16 cellular contexts compared by ENCODE assay signal in genomic region chr7:129655801-129656200, GRCh38. TPM values are rescaled to one million over a fixed set of nuclear protein-coding genes. Genes with fewer than 3 reads are reported as not detected.
DNase-seq lines count a peak whose midpoint lies in the region; ATAC-seq, FAIRE-seq and TF ChIP-seq lines count a peak whose summit lies in the region.
"Had no signal": no experiment of that assay in that cellular context is flagged by ENCODE, and none has a peak within 500 bp of the region (broad histone marks: within the 10 kb centered on the region; RNA-seq: fewer than 3 reads in every experiment).

No MANE protein-coding gene starts in this region.

- no peaks in the 10 kb centered on the region for H3F3A ChIP-seq in GM23338 (replicated peaks; ENCODE audit: low read depth)

- H3K4me1 ChIP-seq in GM23338 (ENCODE audit: insufficient read depth) = peaks cover 7% of the 10 kb centered on the region
- H3K4me1 ChIP-seq: BE2C had no signal

- peak overlapping the region; percentile 43; the same call in 1 of the 2 replicates for H3K4me2 ChIP-seq in GM23338

- no peak overlapping the region for H3K4me3 ChIP-seq in GM23338

- CTCF ChIA-PET in activated B cell treated with CpG ODN at 0.5 μM for 24 hours (lab: Charles Lee) = interaction anchor here (0.6 to 1.2 kb wide), 3 partner anchors 9 to 239 kb away, joined by 3 to 4 read pairs (median 4); no protein-coding TSS in a partner anchor
- CTCF ChIA-PET in MCF 10A (lab: Yijun Ruan, JAX) = interaction anchor here (0.5 to 3.5 kb wide), 8 partner anchors 9 to 751 kb away, joined by 3 to 15 read pairs (median 4); no protein-coding TSS in a partner anchor

- DNase-seq in GM23338 (ENCODE audit: low spot score) (no peak), activated B cell treated with CpG ODN at 0.5 μM for 24 hours (no peak), naive B cell (peak; percentile 28), D721Med (ENCODE audit: insufficient read length, low spot score) (no peak), MCF 10A (ENCODE audit: unreplicated experiment) (no peak), NCI-H748 (lab: John Stamatoyannopoulos, UW; ENCODE audit: unreplicated experiment) (no peak), cerebellar nuclear complex (lab: John Stamatoyannopoulos, UW) (no peak)
- DNase-seq: BE2C; CD8-positive, alpha-beta T cell; COR-L47; DND-41; GDM1; GOT3; H9; IMR-90 had no signal

- no TSS peak for BruUV-seq in MCF 10A (replicated peaks; lab: Mats Ljungman, UMichigan)

- peaks cover 53% of the 10 kb centered on the region for H3K79me2 ChIP-seq in GM23338 (replicated peaks; ENCODE audit: insufficient read depth)

- H3K9me3 Mint-ChIP-seq in GM23338 (peaks cover 25% of the 10 kb centered on the region), activated B cell treated with CpG ODN at 0.5 μM for 24 hours (no peaks in the 10 kb centered on the region), naive B cell (peaks cover 0 to 10% (median 6%) of the 10 kb centered on the region in 7 donors), MCF 10A (ENCODE audit: unreplicated experiment) (no peaks in the 10 kb centered on the region)
- H3K9me3 Mint-ChIP-seq: CD8-positive, alpha-beta T cell had no signal

- intact Hi-C loops in activated B cell treated with CpG ODN at 0.5 μM for 24 hours (cut with micrococcal nuclease) (no loop called here), MCF 10A (cut with micrococcal nuclease) (no loop called here)

- H3K4me1 Mint-ChIP-seq in GM23338 (peaks cover 16% of the 10 kb centered on the region), activated B cell treated with CpG ODN at 0.5 μM for 24 hours (peaks cover 43% of the 10 kb centered on the region), naive B cell (peaks cover 20 to 37% (median 35%) of the 10 kb centered on the region in 3 donors), MCF 10A (ENCODE audit: insufficient read depth, unreplicated experiment) (peaks cover 9% of the 10 kb centered on the region)

- peaks cover 28% of the 10 kb centered on the region for H3K36me3 ChIP-seq in GM23338 (ENCODE audit: insufficient read depth)

- no peaks in the 10 kb centered on the region for H3K9me2 ChIP-seq in GM23338 (ENCODE audit: insufficient read depth)

- H3K4me3 Mint-ChIP-seq in GM23338 (no peak overlapping the region), activated B cell treated with CpG ODN at 0.5 μM for 24 hours (peak overlapping the region; percentile 53), naive B cell (peak overlapping the region in 6 of 8 donors; percentile 61 to 87 (median 70)), MCF 10A (ENCODE audit: unreplicated experiment) (no peak overlapping the region)
- H3K4me3 Mint-ChIP-seq: CD8-positive, alpha-beta T cell; H9 had no signal

- H3K27me3 Mint-ChIP-seq in GM23338 (ENCODE audit: insufficient read depth, low read depth, poor library complexity) (no peaks in the 10 kb centered on the region), activated B cell treated with CpG ODN at 0.5 μM for 24 hours (no peaks in the 10 kb centered on the region), naive B cell (no peaks in the 10 kb centered on the region), MCF 10A (ENCODE audit: insufficient read depth, unreplicated experiment) (no peaks in the 10 kb centered on the region)

- H2AFZ ChIP-seq in GM23338 = no peak overlapping the region

- H3K27me3 ChIP-seq in GM23338 (ENCODE audit: insufficient read depth) = no peaks in the 10 kb centered on the region
- H3K27me3 ChIP-seq: BE2C had no signal

- ATAC-seq in GM23338 (no peak), activated B cell treated with CpG ODN at 0.5 μM for 24 hours (ENCODE audit: low read depth) (peak; percentile 79), naive B cell (ENCODE audit: low read depth in 2 of 2) (peak; percentile 80 to 85)
- ATAC-seq: CD8-positive, alpha-beta T cell had no signal

- no peak for TF ChIP-seq CTCF in GM23338 (conservative IDR thresholded peaks at IDR 0.05; ENCODE audit: low read depth in 2 of 2)
- no peak for TF ChIP-seq CTCF in activated B cell treated with CpG ODN at 0.5 μM for 24 hours (IDR thresholded peaks at IDR 0.05)
- no peak for TF ChIP-seq CTCF in D721Med (IDR thresholded peaks at IDR 0.05; ENCODE audit: insufficient read depth, missing control alignments)
- TF ChIP-seq CTCF in MCF 10A (IDR thresholded peaks at IDR 0.05; ENCODE audit: unreplicated experiment) = no peak

- H4K20me1 ChIP-seq in GM23338 (replicated peaks; ENCODE audit: insufficient read depth) = no peaks in the 10 kb centered on the region; the same call in 1 of the 2 replicates

- POLR2A ChIA-PET in activated B cell treated with CpG ODN at 0.5 μM for 24 hours (lab: Charles Lee) = interaction anchor here (0.6 to 0.8 kb wide), 3 partner anchors 43 to 425 kb away, joined by 3 to 4 read pairs (median 4); no protein-coding TSS in a partner anchor
- POLR2A ChIA-PET in MCF 10A (lab: Yijun Ruan, JAX) = interaction anchor here (0.6 to 4.1 kb wide), 3 partner anchors 11 to 43 kb away, joined by 3 to 12 read pairs (median 5); partner anchors contain the start of gene NRF1

- no peak for FAIRE-seq in D721Med (lab: Jason Lieb, UNC)

- H3K36me3 Mint-ChIP-seq in GM23338 (ENCODE audit: low read depth) (peaks cover 65% of the 10 kb centered on the region), activated B cell treated with CpG ODN at 0.5 μM for 24 hours (ENCODE audit: low read depth) (peaks cover 38% of the 10 kb centered on the region), naive B cell (peaks cover 22% of the 10 kb centered on the region in 2 donors), MCF 10A (ENCODE audit: insufficient read depth, unreplicated experiment) (peaks cover 23% of the 10 kb centered on the region)

- H3K27ac ChIP-seq in GM23338 (ENCODE audit: low read depth) = 0 out of 2 replicates have a peak overlapping the region, but pooled peaks have one; percentile 33
- H3K27ac ChIP-seq: C4-2B had no signal

- H3K27ac Mint-ChIP-seq in GM23338 (no peak overlapping the region), activated B cell treated with CpG ODN at 0.5 μM for 24 hours (peak overlapping the region; percentile 80), naive B cell (peak overlapping the region; percentile 78 to 98 (median 92)), MCF 10A (ENCODE audit: low read depth, unreplicated experiment) (no peak overlapping the region)
- H3K27ac Mint-ChIP-seq: CD8-positive, alpha-beta T cell; H9 had no signal

TF ChIP-seq in GM23338, 12 proteins besides CTCF, POLR2A, EP300 and RAD21:
- TF ChIP-seq EZH2 (IDR thresholded peaks at IDR 0.05; ENCODE audit: low read depth, unreplicated experiment) (no peak), POLR2AphosphoS5 (IDR thresholded peaks at IDR 0.05; ENCODE audit: low read depth) (no peak), CREB1 (CRISPR knock-in tag; IDR thresholded peaks at IDR 0.05; ENCODE audit: low read depth) (no peak)

RNA-seq across cellular contexts. Expression of gene NRF1, which starts 44.3 kb away (rescaled TPM):
- 24.6 and 26.7 TPM in 2 replicates for total RNA-seq in GM23338 (2014; rRNA removed; shearing (Covaris generic))
- polyA plus RNA-seq in GM23338 (2016; fragmentation: Nextera tagmentation; extraction: Ambion mirVana) (4.8 and 5.3 TPM in 2 replicates), naive B cell (ENCODE audit: low read depth in 6 of 6) (10 to 100 TPM in 5 of 6 donors, 1 to 10 TPM in 1; 9.6 to 32.4 (median 28.9) TPM)
- total RNA-seq in activated B cell treated with CpG ODN at 0.5 μM for 24 hours (27.4 and 29.8 TPM in 2 replicates), MCF 10A (2022) (18.4 and 21.4 TPM in 2 replicates)

Comparison
In these comparisons a context has a peak if more than half of its experiments do, and no peak if none do; other contexts are left out.
1. H3K27ac Mint-ChIP-seq: peak in activated B cell treated with CpG ODN at 0.5 μM for 24 hours (single experiment) and naive B cell (6 of 6); none in GM23338 (single experiment) and MCF 10A (single experiment).
2. H3K4me3 Mint-ChIP-seq: peak in activated B cell treated with CpG ODN at 0.5 μM for 24 hours (single experiment) and naive B cell (6 of 8); none in GM23338 (single experiment) and MCF 10A (single experiment).